In the genomic region with DNA sequence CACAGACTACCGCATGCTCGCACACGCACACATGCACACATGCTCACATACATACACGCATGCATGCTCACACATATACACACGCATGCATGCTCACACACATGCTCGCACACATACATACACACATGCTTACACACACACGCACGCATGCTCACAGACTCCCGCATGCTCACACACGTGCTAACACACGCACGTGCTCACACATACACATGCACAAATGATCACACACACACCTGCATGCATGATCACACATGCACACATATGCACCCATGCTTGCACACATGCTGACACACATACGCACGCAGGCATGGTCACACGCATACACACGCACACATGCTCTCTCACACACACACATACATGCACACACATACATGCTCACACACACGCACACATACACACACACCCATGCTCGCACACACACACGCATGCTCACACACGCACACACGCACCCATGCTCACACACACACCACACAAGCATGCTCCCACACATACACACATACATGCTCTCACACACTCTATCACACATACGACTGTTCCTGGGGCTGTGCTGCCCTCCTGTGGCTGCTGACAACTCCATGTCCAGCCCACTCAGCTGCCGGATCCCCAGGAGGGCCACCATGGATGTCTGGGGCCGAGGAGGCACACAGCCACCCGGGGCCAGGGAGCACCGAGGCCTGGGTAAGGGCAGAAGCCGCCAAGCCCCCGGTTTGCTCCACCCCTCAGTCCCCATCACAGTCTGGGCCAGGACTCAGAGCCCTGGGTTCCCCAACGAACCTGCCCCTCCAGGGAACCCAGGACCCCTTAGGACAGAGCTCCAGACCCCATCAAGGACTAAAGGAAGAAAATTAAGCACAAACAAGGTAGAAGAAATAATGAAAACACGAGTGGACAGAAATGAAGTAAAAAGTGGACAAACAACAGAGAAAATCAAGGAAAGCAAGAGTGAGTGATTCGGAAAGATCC, we compare ENCODE assay signal across 9 cellular contexts. TPM values are rescaled to one million over a fixed set of nuclear protein-coding genes. Genes with fewer than 3 reads are reported as not detected.
DNase-seq lines count a peak whose midpoint lies in the region; ATAC-seq, FAIRE-seq and TF ChIP-seq lines count a peak whose summit lies in the region.
"Had no signal": no experiment of that assay in that cellular context is flagged by ENCODE, and none has a peak within 500 bp of the region (broad histone marks: within the 10 kb centered on the region; RNA-seq: fewer than 3 reads in every experiment).

No MANE protein-coding gene starts in this region.

- H3K9ac ChIP-seq in MM.1S (ENCODE audit: low read length) = no peak overlapping the region

- H3K4me1 Mint-ChIP-seq in progenitor cell of endocrine pancreas (ENCODE audit: low read depth) = peaks cover 10% of the 10 kb centered on the region

- no peaks in the 10 kb centered on the region for H3K79me2 ChIP-seq in MM.1S (ENCODE audit: low read length)

- H3K27ac ChIP-seq in MM.1S (ENCODE audit: low read length) = no peak overlapping the region

- H3K4me3 Mint-ChIP-seq in progenitor cell of endocrine pancreas (ENCODE audit: low read depth) = no peak overlapping the region
- H3K4me3 Mint-ChIP-seq: activated naive CD8-positive, alpha-beta T cell had no signal

- no peaks in the 10 kb centered on the region for H3K9me3 Mint-ChIP-seq in progenitor cell of endocrine pancreas (ENCODE audit: low read depth)

- H3K27me3 Mint-ChIP-seq in progenitor cell of endocrine pancreas = peaks cover 14% of the 10 kb centered on the region
- H3K27me3 Mint-ChIP-seq: activated naive CD8-positive, alpha-beta T cell had no signal

- TF ChIP-seq CTCF in MM.1S (IDR thresholded peaks at IDR 0.05; ENCODE audit: low read length) (peak; percentile 85), progenitor cell of endocrine pancreas (IDR thresholded peaks at IDR 0.05; ENCODE audit: unreplicated experiment) (peak; percentile 86)

- H4K20me1 ChIP-seq in MM.1S (ENCODE audit: insufficient read depth, low read length) = no peaks in the 10 kb centered on the region

- H3K27me3 ChIP-seq in MM.1S (replicated peaks; ENCODE audit: insufficient read depth, low read length) = peaks cover 80% of the 10 kb centered on the region

- peak; percentile 79 for FAIRE-seq in urothelium cell line (lab: Jason Lieb, UNC)

- no peak overlapping the region for H3K27ac Mint-ChIP-seq in progenitor cell of endocrine pancreas
- H3K27ac Mint-ChIP-seq: activated naive CD8-positive, alpha-beta T cell had no signal

- H3K36me3 Mint-ChIP-seq in progenitor cell of endocrine pancreas (ENCODE audit: insufficient read depth) = no peaks in the 10 kb centered on the region
- H3K36me3 Mint-ChIP-seq: activated naive CD8-positive, alpha-beta T cell had no signal

- no peaks in the 10 kb centered on the region for H3K4me1 ChIP-seq in MM.1S (ENCODE audit: low read length)

- H3K4me3 ChIP-seq in MM.1S (ENCODE audit: low read length) = no peak overlapping the region

- H3K9me2 ChIP-seq in MM.1S (replicated peaks; ENCODE audit: insufficient read depth, low read length) = no peaks in the 10 kb centered on the region

- DNase-seq in DMS79 treated with DMSO at 0.1 percent for 48 hours (lab: John Stamatoyannopoulos, UW) = peak; percentile 64
- peak; percentile 64 for DNase-seq in MM.1S
- peak in 3 of 4 experiments; percentile 31 to 80 (median 66) for DNase-seq in activated naive CD4-positive, alpha-beta T cell (lab: John Stamatoyannopoulos, UW)
- peak; percentile 79 for DNase-seq in glomerular visceral epithelial cell (ENCODE audit: extremely low spot score)
- peak; percentile 77 for DNase-seq in progenitor cell of endocrine pancreas (ENCODE audit: low spot score, unreplicated experiment)
- peak; percentile 72 for DNase-seq in urothelium cell line (ENCODE audit: low spot score)

- H3K4me2 ChIP-seq in MM.1S (ENCODE audit: low read depth, low read length) = no peak overlapping the region

- no peaks in the 10 kb centered on the region for H3K9me3 ChIP-seq in MM.1S (replicated peaks; ENCODE audit: insufficient read depth, low read length)

- H3F3A ChIP-seq in MM.1S (ENCODE audit: insufficient read depth, low read length) = no peaks in the 10 kb centered on the region

- no peaks in the 10 kb centered on the region for H3K36me3 ChIP-seq in MM.1S (replicated peaks; ENCODE audit: insufficient read depth, low read length)

- ATAC-seq in SK-N-SH treated with all-trans-retinoic acid at 6 μM for 48 hours = peak; percentile 97
- no peak for ATAC-seq in GM19455 (IDR thresholded peaks at IDR 0.05; ENCODE audit: unreplicated experiment)

- H2AFZ ChIP-seq in MM.1S (ENCODE audit: low read length) = no peak overlapping the region

TF ChIP-seq in SK-N-SH treated with all-trans-retinoic acid at 6 μM for 48 hours, 23 proteins besides CTCF, POLR2A, EP300 and RAD21:
- TF ChIP-seq, protein P1, sequence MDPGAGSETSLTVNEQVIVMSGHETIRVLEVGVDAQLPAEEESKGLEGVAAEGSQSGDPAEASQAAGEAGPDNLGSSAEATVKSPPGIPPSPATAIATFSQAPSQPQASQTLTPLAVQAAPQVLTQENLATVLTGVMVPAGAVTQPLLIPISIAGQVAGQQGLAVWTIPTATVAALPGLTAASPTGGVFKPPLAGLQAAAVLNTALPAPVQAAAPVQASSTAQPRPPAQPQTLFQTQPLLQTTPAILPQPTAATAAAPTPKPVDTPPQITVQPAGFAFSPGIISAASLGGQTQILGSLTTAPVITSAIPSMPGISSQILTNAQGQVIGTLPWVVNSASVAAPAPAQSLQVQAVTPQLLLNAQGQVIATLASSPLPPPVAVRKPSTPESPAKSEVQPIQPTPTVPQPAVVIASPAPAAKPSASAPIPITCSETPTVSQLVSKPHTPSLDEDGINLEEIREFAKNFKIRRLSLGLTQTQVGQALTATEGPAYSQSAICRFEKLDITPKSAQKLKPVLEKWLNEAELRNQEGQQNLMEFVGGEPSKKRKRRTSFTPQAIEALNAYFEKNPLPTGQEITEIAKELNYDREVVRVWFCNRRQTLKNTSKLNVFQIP (CRISPR knock-in tag; IDR thresholded peaks at IDR 0.05; ENCODE audit: borderline replicate concordance, low read depth) = no peak
- TF ChIP-seq, protein P2, sequence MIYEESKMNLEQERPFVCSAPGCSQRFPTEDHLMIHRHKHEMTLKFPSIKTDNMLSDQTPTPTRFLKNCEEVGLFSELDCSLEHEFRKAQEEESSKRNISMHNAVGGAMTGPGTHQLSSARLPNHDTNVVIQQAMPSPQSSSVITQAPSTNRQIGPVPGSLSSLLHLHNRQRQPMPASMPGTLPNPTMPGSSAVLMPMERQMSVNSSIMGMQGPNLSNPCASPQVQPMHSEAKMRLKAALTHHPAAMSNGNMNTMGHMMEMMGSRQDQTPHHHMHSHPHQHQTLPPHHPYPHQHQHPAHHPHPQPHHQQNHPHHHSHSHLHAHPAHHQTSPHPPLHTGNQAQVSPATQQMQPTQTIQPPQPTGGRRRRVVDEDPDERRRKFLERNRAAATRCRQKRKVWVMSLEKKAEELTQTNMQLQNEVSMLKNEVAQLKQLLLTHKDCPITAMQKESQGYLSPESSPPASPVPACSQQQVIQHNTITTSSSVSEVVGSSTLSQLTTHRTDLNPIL (CRISPR knock-in tag; IDR thresholded peaks at IDR 0.05; ENCODE audit: low read depth) = no peak
- TF ChIP-seq, protein P3, sequence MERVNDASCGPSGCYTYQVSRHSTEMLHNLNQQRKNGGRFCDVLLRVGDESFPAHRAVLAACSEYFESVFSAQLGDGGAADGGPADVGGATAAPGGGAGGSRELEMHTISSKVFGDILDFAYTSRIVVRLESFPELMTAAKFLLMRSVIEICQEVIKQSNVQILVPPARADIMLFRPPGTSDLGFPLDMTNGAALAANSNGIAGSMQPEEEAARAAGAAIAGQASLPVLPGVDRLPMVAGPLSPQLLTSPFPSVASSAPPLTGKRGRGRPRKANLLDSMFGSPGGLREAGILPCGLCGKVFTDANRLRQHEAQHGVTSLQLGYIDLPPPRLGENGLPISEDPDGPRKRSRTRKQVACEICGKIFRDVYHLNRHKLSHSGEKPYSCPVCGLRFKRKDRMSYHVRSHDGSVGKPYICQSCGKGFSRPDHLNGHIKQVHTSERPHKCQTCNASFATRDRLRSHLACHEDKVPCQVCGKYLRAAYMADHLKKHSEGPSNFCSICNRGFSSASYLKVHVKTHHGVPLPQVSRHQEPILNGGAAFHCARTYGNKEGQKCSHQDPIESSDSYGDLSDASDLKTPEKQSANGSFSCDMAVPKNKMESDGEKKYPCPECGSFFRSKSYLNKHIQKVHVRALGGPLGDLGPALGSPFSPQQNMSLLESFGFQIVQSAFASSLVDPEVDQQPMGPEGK (CRISPR knock-in tag; IDR thresholded peaks at IDR 0.05; ENCODE audit: borderline replicate concordance) = no peak
- TF ChIP-seq ZFP3 (CRISPR knock-in tag; IDR thresholded peaks at IDR 0.05) = no peak
- no peak for TF ChIP-seq TOX (CRISPR knock-in tag; IDR thresholded peaks at IDR 0.05; ENCODE audit: borderline replicate concordance)
- no peak for TF ChIP-seq ARNTL (CRISPR knock-in tag; IDR thresholded peaks at IDR 0.05; ENCODE audit: borderline replicate concordance, low read depth)
- TF ChIP-seq CSDC2 (CRISPR knock-in tag; IDR thresholded peaks at IDR 0.05) = no peak
- no peak for TF ChIP-seq ZNF565 (CRISPR knock-in tag; conservative IDR thresholded peaks at IDR 0.05; ENCODE audit: low read depth)
- TF ChIP-seq ZNF8 (CRISPR knock-in tag; IDR thresholded peaks at IDR 0.05) = no peak
- TF ChIP-seq SNAI2 (CRISPR knock-in tag; IDR thresholded peaks at IDR 0.05) = no peak
- TF ChIP-seq PPARA (CRISPR knock-in tag; IDR thresholded peaks at IDR 0.05; ENCODE audit: borderline replicate concordance) = no peak

RNA-seq across cellular contexts. Expression of a gene that starts 31.4 kb away (rescaled TPM):
- 13.5 and 16.3 TPM in 2 replicates for total RNA-seq in progenitor cell of endocrine pancreas

RNA-seq across cellular contexts. Expression of a gene that starts 55.9 kb away (rescaled TPM):
- total RNA-seq in progenitor cell of endocrine pancreas = 27.7 and 28.0 TPM in 2 replicates
